13 cellular contexts compared by ENCODE assay signal in the genomic region with DNA sequence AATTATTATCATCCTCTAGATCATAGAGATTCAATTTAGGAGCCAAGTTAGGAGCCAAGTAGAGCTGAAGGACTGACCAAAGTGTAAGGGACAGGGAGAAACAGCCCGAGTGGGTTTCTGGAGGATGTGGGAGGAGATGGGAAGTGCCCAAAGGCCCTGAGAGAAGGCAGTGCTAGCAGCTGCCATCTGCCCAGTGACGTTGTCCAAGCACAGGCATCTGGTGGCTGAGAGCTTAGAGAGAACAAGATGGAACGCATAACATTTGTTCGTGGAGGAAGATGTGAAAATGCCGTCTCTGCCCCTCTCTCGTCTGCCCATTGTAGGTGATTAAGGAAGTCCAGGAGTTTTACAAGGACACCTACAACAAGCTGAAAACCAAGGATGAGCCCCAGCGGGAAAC. TPM values are rescaled to one million over a fixed set of nuclear protein-coding genes. Genes with fewer than 3 reads are reported as not detected.
A peak's percentile ranks its signal among the peaks of the same experiment; 100 is the strongest.
DNase-seq lines count a peak whose midpoint lies in the region; TF ChIP-seq lines count a peak whose summit lies in the region.
"Had no signal": no experiment of that assay in that cellular context is flagged by ENCODE, and none has a peak within 500 bp of the region (broad histone marks: within the 10 kb centered on the region; RNA-seq: fewer than 3 reads in every experiment).

No MANE protein-coding gene starts in this region.

- H3K4me1 ChIP-seq in MM.1S (ENCODE audit: low read length) (peaks cover 28% of the 10 kb centered on the region), mucosa of rectum (ENCODE audit: control insufficient read depth in 2 of 2, insufficient read depth in 2 of 2, low read length in 2 of 2) (peaks cover 56 to 64% of the 10 kb centered on the region in 2 donors), thyroid gland (peaks cover 74 to 98% of the 10 kb centered on the region in 2 donors)

- WGBS in thyroid gland, 2 donors: 70 to 74% methylated on average over 7 of the region's 7 CpGs

- H3K9me3 ChIP-seq in MM.1S (replicated peaks; ENCODE audit: insufficient read depth, low read length): no peaks in the 10 kb centered on the region
- no peaks in the 10 kb centered on the region for H3K9me3 ChIP-seq in mucosa of rectum (ENCODE audit: control insufficient read depth in 2 of 2, low read length in 2 of 2)
- H3K9me3 ChIP-seq in thyroid gland: no peaks in the 10 kb centered on the region
- H3K9me3 ChIP-seq: mucosa of descending colon had no signal

- H3K9me3 Mint-ChIP-seq in chondrocyte (ENCODE audit: low read depth): no peaks in the 10 kb centered on the region
- H3K9me3 Mint-ChIP-seq: activated naive CD8-positive, alpha-beta T cell treated with anti-CD3 and anti-CD28 coated beads, Interleukin-2, amount 50 U/mL, for 24 hours; IgD-negative memory B cell had no signal

- no peaks in the 10 kb centered on the region for H3K27me3 ChIP-seq in MM.1S (replicated peaks; ENCODE audit: insufficient read depth, low read length)
- H3K27me3 ChIP-seq in mucosa of rectum (ENCODE audit: control insufficient read depth in 2 of 2, insufficient read depth in 2 of 2, low read length in 2 of 2): no peaks in the 10 kb centered on the region
- no peaks in the 10 kb centered on the region for H3K27me3 ChIP-seq in thyroid gland

- no peaks in the 10 kb centered on the region for H3K27me3 Mint-ChIP-seq in chondrocyte (ENCODE audit: low read depth)
- H3K27me3 Mint-ChIP-seq: activated naive CD8-positive, alpha-beta T cell treated with anti-CD3 and anti-CD28 coated beads, Interleukin-2, amount 50 U/mL, for 24 hours had no signal

- no peaks in the 10 kb centered on the region for H3K9me2 ChIP-seq in MM.1S (replicated peaks; ENCODE audit: insufficient read depth, low read length)

- peaks cover 23% of the 10 kb centered on the region for H3F3A ChIP-seq in MM.1S (ENCODE audit: insufficient read depth, low read length)

- H4K20me1 ChIP-seq in MM.1S (ENCODE audit: insufficient read depth, low read length): no peaks in the 10 kb centered on the region

- intact Hi-C loops in thyroid gland (cut with DNase I): loop anchor here (5.0 to 10.0 kb wide), 2 partner anchors 42 to 150 kb away; a partner anchor contains a TSS

- peaks cover 45% of the 10 kb centered on the region for H3K79me2 ChIP-seq in MM.1S (ENCODE audit: low read length)

- no peak overlapping the region for H3K4me3 Mint-ChIP-seq in chondrocyte (ENCODE audit: unreplicated experiment)
- H3K4me3 Mint-ChIP-seq: activated naive CD8-positive, alpha-beta T cell treated with anti-CD3 and anti-CD28 coated beads, Interleukin-2, amount 50 U/mL, for 24 hours; CD4-positive, alpha-beta memory T cell; IgD-negative memory B cell had no signal

- peaks cover 32% of the 10 kb centered on the region for H3K36me3 Mint-ChIP-seq in chondrocyte (ENCODE audit: low read depth)
- H3K36me3 Mint-ChIP-seq: CD4-positive, alpha-beta memory T cell; IgD-negative memory B cell had no signal

- H3K36me3 ChIP-seq in MM.1S (replicated peaks; ENCODE audit: insufficient read depth, low read length): peaks cover 8% of the 10 kb centered on the region; the same call in 1 of the 2 replicates
- H3K36me3 ChIP-seq in mucosa of rectum (ENCODE audit: control insufficient read depth in 2 of 2, insufficient read depth in 2 of 2, low read length in 2 of 2): peaks cover 58 to 59% of the 10 kb centered on the region in 2 donors
- peaks cover 10 to 33% of the 10 kb centered on the region in 2 donors for H3K36me3 ChIP-seq in thyroid gland

- H3K27ac ChIP-seq in MM.1S (ENCODE audit: low read length): peak overlapping the region; percentile 89
- H3K27ac ChIP-seq in mucosa of rectum (ENCODE audit: low read depth in 2 of 2, low read length in 2 of 2): peak overlapping the region; percentile 96 to 98
- H3K27ac ChIP-seq in thyroid gland: peak overlapping the region; percentile 48 to 98 (median 92)

- DNase-seq in MM.1S: no peak
- peak; percentile 44 for DNase-seq in chondrocyte (ENCODE audit: low spot score)
- DNase-seq in thyroid gland: no peak
- DNase-seq in NCI-H526 (lab: John Stamatoyannopoulos, UW): no peak
- DNase-seq in activated CD8-positive, alpha-beta memory T cell treated with anti-CD3 and anti-CD28 coated beads, Interleukin-2, amount 50 U/mL, for 4 hours: no peak
- no peak for DNase-seq in NCI-H2107 (lab: John Stamatoyannopoulos, UW)
- DNase-seq: activated naive CD8-positive, alpha-beta T cell treated with anti-CD3 and anti-CD28 coated beads, Interleukin-2, amount 50 U/mL, for 24 hours; CD4-positive, alpha-beta memory T cell; OCI-M1; stimulated activated CD4-positive, alpha-beta T cell treated with anti-CD3 and anti-CD28 coated beads, Interleukin-1b, Interleukin-23, amount 100 ng/mL, for 48 hours had no signal

- no peak for TF ChIP-seq CTCF in MM.1S (IDR thresholded peaks at IDR 0.05; ENCODE audit: low read length)
- no peak for TF ChIP-seq CTCF in chondrocyte (IDR thresholded peaks at IDR 0.05)
- no peak for TF ChIP-seq CTCF in thyroid gland (IDR thresholded peaks at IDR 0.05)

- H3K4me3 ChIP-seq in MM.1S (ENCODE audit: low read length) (no peak overlapping the region), mucosa of rectum (ENCODE audit: low read length in 2 of 2) (no peak overlapping the region), thyroid gland (replicated peaks in 1 of 3) (no peak overlapping the region)
- H3K4me3 ChIP-seq: mucosa of descending colon had no signal

- peak overlapping the region; percentile 22; the same call in 1 of the 2 replicates for H3K4me2 ChIP-seq in MM.1S (ENCODE audit: low read depth, low read length)

- H3K9ac ChIP-seq in MM.1S (ENCODE audit: low read length) (0 out of 2 replicates have a peak overlapping the region, but pooled peaks have one; percentile 6), mucosa of rectum (ENCODE audit: low read depth in 1 of 2, low read length in 2 of 2) (peak overlapping the region; percentile 8 to 68)

- H2AFZ ChIP-seq in MM.1S (ENCODE audit: low read length): no peak overlapping the region

- H3K27ac Mint-ChIP-seq in chondrocyte (ENCODE audit: unreplicated experiment): no peak overlapping the region
- H3K27ac Mint-ChIP-seq: activated naive CD8-positive, alpha-beta T cell treated with anti-CD3 and anti-CD28 coated beads, Interleukin-2, amount 50 U/mL, for 24 hours; IgD-negative memory B cell had no signal

- no peak for TF ChIP-seq POLR2A in thyroid gland (IDR thresholded peaks at IDR 0.05)

- peaks cover 12% of the 10 kb centered on the region for H3K4me1 Mint-ChIP-seq in chondrocyte (ENCODE audit: low read depth)

RNA-seq across cellular contexts. Expression of a gene that starts 34.7 kb away (rescaled TPM):
- total RNA-seq in chondrocyte (54.7 to 62.1 TPM (median 60.7 TPM) in 3 replicates), thyroid gland (100 to 1,000 TPM; 367 to 494 (median 375) TPM)
